26 cellular contexts compared by ENCODE assay signal in genomic region chr3:160809453-160809852, GRCh38. TPM values are rescaled to one million over a fixed set of nuclear protein-coding genes. Genes with fewer than 3 reads are reported as not detected.
DNase-seq lines count a peak whose midpoint lies in the region; ATAC-seq, FAIRE-seq and TF ChIP-seq lines count a peak whose summit lies in the region.
"Had no signal": no experiment of that assay in that cellular context is flagged by ENCODE, and none has a peak within 500 bp of the region (broad histone marks: within the 10 kb centered on the region; RNA-seq: fewer than 3 reads in every experiment).

No MANE protein-coding gene starts in this region.

- H3K4me2 ChIP-seq in GM23338 (no peak overlapping the region), HepG2 (ENCODE audit: low read depth, low read length) (no peak overlapping the region)
- H3K4me2 ChIP-seq: A549 had no signal

- H3K79me2 ChIP-seq in GM23338 (replicated peaks; ENCODE audit: insufficient read depth) (peaks cover 7% of the 10 kb centered on the region; the same call in 1 of the 2 replicates), HepG2 (ENCODE audit: insufficient read depth, low read length) (no peaks in the 10 kb centered on the region)

- no peak overlapping the region for H3K4me3 ChIP-seq in GM23338
- no peak overlapping the region for H3K4me3 ChIP-seq in esophagus muscularis mucosa
- H3K4me3 ChIP-seq in HepG2 (replicated peaks in 1 of 3; ENCODE audit: insufficient read depth in 1 of 3, low read depth in 2 of 3, low read length in 3 of 3): no peak overlapping the region
- H3K4me3 ChIP-seq in stomach: no peak overlapping the region
- H3K4me3 ChIP-seq in CD8-positive, alpha-beta T cell (ENCODE audit: low read depth, low read length): no peak overlapping the region
- H3K4me3 ChIP-seq: A549, adrenal gland, left lung, prostate gland, skin epidermis, suprapubic skin had no signal

- TF ChIP-seq CTCF in GM23338 (conservative IDR thresholded peaks at IDR 0.05; ENCODE audit: low read depth in 2 of 2) (no peak), esophagus muscularis mucosa (IDR thresholded peaks at IDR 0.05) (no peak), HepG2 (CRISPR knock-in tag; IDR thresholded peaks at IDR 0.05) (no peak), stomach (IDR thresholded peaks at IDR 0.05) (no peak)
- no peak for TF ChIP-seq CTCF in CD8-positive, alpha-beta T cell (IDR thresholded peaks at IDR 0.05)

- H3K9me2 ChIP-seq in GM23338 (ENCODE audit: insufficient read depth): no peaks in the 10 kb centered on the region

- TF ChIP-seq EP300 in esophagus muscularis mucosa (IDR thresholded peaks at IDR 0.05) (no peak), HepG2 (IDR thresholded peaks at IDR 0.05; ENCODE audit: low read depth in 2 of 2, low read length in 2 of 2) (no peak), HepG2 (CRISPR knock-in tag; IDR thresholded peaks at IDR 0.05; ENCODE audit: borderline replicate concordance) (no peak), stomach (IDR thresholded peaks at IDR 0.05) (no peak)

- CTCF ChIA-PET in HepG2 (lab: Yijun Ruan, JAX; ENCODE audit: low intra/inter-chr PET ratio, low total read pairs): no interaction called here
- CTCF ChIA-PET in CD8-positive, alpha-beta T cell (lab: Charles Lee): no interaction called here

- H3K27me3 Mint-ChIP-seq in GM23338 (ENCODE audit: insufficient read depth, low read depth, poor library complexity): no peaks in the 10 kb centered on the region
- no peaks in the 10 kb centered on the region for H3K27me3 Mint-ChIP-seq in CD8-positive, alpha-beta T cell (ENCODE audit: low read depth)
- H3K27me3 Mint-ChIP-seq: stimulated activated memory B cell treated with anti-CD40 and anti-IgM and Interleukin-4, amounts not matched to agents 10 μg/mL and 1 μg/mL and 100 μg/mL, for 72 hours had no signal

- no peak for TF ChIP-seq RAD21 in HepG2 (CRISPR knock-in tag; IDR thresholded peaks at IDR 0.05)

- H3K27ac ChIP-seq in GM23338 (ENCODE audit: low read depth) (no peak overlapping the region), esophagus muscularis mucosa (replicated peaks in 1 of 4) (peak overlapping the region; percentile 13 to 67 (median 62)), HepG2 (ENCODE audit: extremely low read length, insufficient read depth, low read length) (no peak overlapping the region), stomach (peak overlapping the region; percentile 18 to 69 (median 54))
- H3K27ac ChIP-seq in CD8-positive, alpha-beta T cell (ENCODE audit: low read depth, low read length): no peak overlapping the region
- H3K27ac ChIP-seq: A549, left lung, prostate gland, suprapubic skin had no signal

- 50% methylated on average over 2 of the region's 2 CpGs for WGBS in esophagus muscularis mucosa
- 15% methylated on average over 2 of the region's 2 CpGs for WGBS in HepG2 (ENCODE audit: low lambda C conversion rate)
- WGBS in stomach, 5 donors: 23 to 44% (median 33%) methylated on average over 2 of the region's 2 CpGs

- H2AFZ ChIP-seq in GM23338 (no peak overlapping the region), HepG2 (ENCODE audit: low read length) (no peak overlapping the region)

- H3K36me3 ChIP-seq in GM23338 (ENCODE audit: insufficient read depth): no peaks in the 10 kb centered on the region
- no peaks in the 10 kb centered on the region for H3K36me3 ChIP-seq in esophagus muscularis mucosa
- H3K36me3 ChIP-seq in HepG2 (replicated peaks in 1 of 2; ENCODE audit: control insufficient read depth in 1 of 2, insufficient read depth in 2 of 2, low read length in 2 of 2): no peaks in the 10 kb centered on the region
- H3K36me3 ChIP-seq in stomach: no peaks in the 10 kb centered on the region
- H3K36me3 ChIP-seq in CD8-positive, alpha-beta T cell (ENCODE audit: insufficient read depth, low read length): no peaks in the 10 kb centered on the region
- H3K36me3 ChIP-seq: adrenal gland, left lung, prostate gland, suprapubic skin had no signal

- peak overlapping the region; percentile 57; the same call in 1 of the 2 replicates for H3K27ac Mint-ChIP-seq in GM23338
- no peak overlapping the region for H3K27ac Mint-ChIP-seq in CD8-positive, alpha-beta T cell
- H3K27ac Mint-ChIP-seq: activated naive CD4-positive, alpha-beta T cell treated with anti-CD3 and anti-CD28 coated beads, Interleukin-2, amount 10 ng/mL, durations not matched to agents 7 days and 5 days; mesothelial cell of epicardium; stimulated activated memory B cell treated with anti-CD40 and anti-IgM and Interleukin-4, amounts not matched to agents 10 μg/mL and 1 μg/mL and 100 μg/mL, for 72 hours; T-helper 1 cell treated with Interleukin-12 subunit alpha and Interleukin-12 subunit beta and Interleukin-4 antibody, amounts not matched to agents 30 μg/mL and 1 μg/mL, for 36 hours had no signal

- H3K9me3 ChIP-seq in esophagus muscularis mucosa (no peaks in the 10 kb centered on the region), HepG2 (ENCODE audit: low read length) (no peaks in the 10 kb centered on the region), stomach (no peaks in the 10 kb centered on the region)
- no peaks in the 10 kb centered on the region for H3K9me3 ChIP-seq in CD8-positive, alpha-beta T cell (ENCODE audit: low read length)
- H3K9me3 ChIP-seq: A549, adrenal gland, left lung, prostate gland, suprapubic skin had no signal

- H3F3A ChIP-seq in GM23338 (replicated peaks; ENCODE audit: low read depth): no peaks in the 10 kb centered on the region

- peaks cover 13% of the 10 kb centered on the region; the same call in 2 of the 3 replicates for H3K4me1 Mint-ChIP-seq in GM23338
- H3K4me1 Mint-ChIP-seq in CD8-positive, alpha-beta T cell (ENCODE audit: low read depth): no peaks in the 10 kb centered on the region
- H3K4me1 Mint-ChIP-seq: CD4-positive, alpha-beta memory T cell had no signal

- H3K27me3 ChIP-seq in GM23338 (ENCODE audit: insufficient read depth) (no peaks in the 10 kb centered on the region), esophagus muscularis mucosa (no peaks in the 10 kb centered on the region), HepG2 (ENCODE audit: control insufficient read depth in 1 of 2, insufficient read depth in 2 of 2, low read length in 2 of 2) (no peaks in the 10 kb centered on the region), stomach (no peaks in the 10 kb centered on the region)
- no peaks in the 10 kb centered on the region for H3K27me3 ChIP-seq in CD8-positive, alpha-beta T cell (ENCODE audit: insufficient read depth, low read length)
- H3K27me3 ChIP-seq: adrenal gland, left lung, suprapubic skin had no signal

- no peak for TF ChIP-seq POLR2A in esophagus muscularis mucosa (IDR thresholded peaks at IDR 0.05; ENCODE audit: low read depth)
- no peak for TF ChIP-seq POLR2A in HepG2 (IDR thresholded peaks at IDR 0.05; ENCODE audit: insufficient read depth in 1 of 2, low read depth in 2 of 2, low read length in 2 of 2)
- TF ChIP-seq POLR2A in stomach (IDR thresholded peaks at IDR 0.05): no peak

- H3K4me1 ChIP-seq in GM23338 (ENCODE audit: insufficient read depth) (no peaks in the 10 kb centered on the region), esophagus muscularis mucosa (peaks cover 56 to 80% (median 68%) of the 10 kb centered on the region in 4 donors), HepG2 (ENCODE audit: insufficient read depth, low read length) (no peaks in the 10 kb centered on the region), stomach (peaks cover 14 to 67% (median 55%) of the 10 kb centered on the region in 4 donors)
- no peaks in the 10 kb centered on the region for H3K4me1 ChIP-seq in CD8-positive, alpha-beta T cell (ENCODE audit: insufficient read depth, low read length)
- H3K4me1 ChIP-seq: A549, left lung, prostate gland had no signal

- no peak overlapping the region for H3K9ac ChIP-seq in HepG2 (ENCODE audit: insufficient read depth, low read depth, low read length)

- ATAC-seq in GM23338: no peak
- no peak for ATAC-seq in HepG2
- ATAC-seq in CD8-positive, alpha-beta T cell: no peak
- ATAC-seq: A549, HCT116, left lung had no signal

- in situ Hi-C loops in HepG2 (cut with HindIII; ENCODE audit: extremely low pct_ligation_motif_present, low pct_unique_long_range_greater_than_20kb): no loop called here

- no TSS peak for BruUV-seq in HepG2 (replicated peaks; lab: Mats Ljungman, UMichigan)

- DNase-seq in GM23338 (ENCODE audit: low spot score): no peak
- no peak for DNase-seq in esophagus muscularis mucosa (ENCODE audit: extremely low spot score)
- no peak for DNase-seq in HepG2 (ENCODE audit: low spot score)
- no peak for DNase-seq in stomach
- DNase-seq in CD8-positive, alpha-beta T cell: no peak
- no peak for DNase-seq in T-helper 2 cell
- DNase-seq in activated CD8-positive, alpha-beta memory T cell treated with anti-CD3 and anti-CD28 coated beads for 24 hours: no peak
- no peak for DNase-seq in T-helper 9 cell
- DNase-seq: activated naive CD4-positive, alpha-beta T cell treated with anti-CD3 and anti-CD28 coated beads, Interleukin-2, amount 10 ng/mL, durations not matched to agents 7 days and 5 days; CD4-positive, alpha-beta memory T cell; effector CD8-positive, alpha-beta T cell; left lung; naive B cell; NCI-H2081 treated with DMSO at 0.1 percent for 48 hours; NCI-H345 had no signal

- no peaks in the 10 kb centered on the region for H3K9me3 Mint-ChIP-seq in GM23338
- no peaks in the 10 kb centered on the region for H3K9me3 Mint-ChIP-seq in CD8-positive, alpha-beta T cell
- H3K9me3 Mint-ChIP-seq: activated naive CD4-positive, alpha-beta T cell treated with anti-CD3 and anti-CD28 coated beads, Interleukin-2, amount 10 ng/mL, durations not matched to agents 7 days and 5 days; CD4-positive, alpha-beta memory T cell; mesothelial cell of epicardium; naive B cell; stimulated activated memory B cell treated with anti-CD40 and anti-IgM and Interleukin-4, amounts not matched to agents 10 μg/mL and 1 μg/mL and 100 μg/mL, for 72 hours; T-helper 1 cell treated with Interleukin-12 subunit alpha and Interleukin-12 subunit beta and Interleukin-4 antibody, amounts not matched to agents 30 μg/mL and 1 μg/mL, for 36 hours had no signal

- no peak for FAIRE-seq in HepG2 (lab: Jason Lieb, UNC)
- FAIRE-seq: A549, bronchial epithelial cell, colon had no signal

- H3K36me3 Mint-ChIP-seq in GM23338 (ENCODE audit: low read depth): 0 out of 3 replicates have a peak, but pooled peaks cover 2% of the 10 kb centered on the region
- no peaks in the 10 kb centered on the region for H3K36me3 Mint-ChIP-seq in CD8-positive, alpha-beta T cell
- H3K36me3 Mint-ChIP-seq: activated naive CD4-positive, alpha-beta T cell treated with anti-CD3 and anti-CD28 coated beads, Interleukin-2, amount 10 ng/mL, durations not matched to agents 7 days and 5 days; CD4-positive, alpha-beta memory T cell; mesothelial cell of epicardium; naive B cell; stimulated activated memory B cell treated with anti-CD40 and anti-IgM and Interleukin-4, amounts not matched to agents 10 μg/mL and 1 μg/mL and 100 μg/mL, for 72 hours had no signal

- H4K20me1 ChIP-seq in GM23338 (replicated peaks; ENCODE audit: insufficient read depth): peaks cover 3% of the 10 kb centered on the region
- no peaks in the 10 kb centered on the region for H4K20me1 ChIP-seq in HepG2 (ENCODE audit: insufficient read depth, low read length)

- intact Hi-C loops in esophagus muscularis mucosa (cut with DNase I) (loop anchor here (5.0 kb wide), 1 partner anchor 52 kb away; the partner anchor contains the start of gene PPM1L), HepG2 (cut with micrococcal nuclease; ENCODE audit: unreplicated experiment) (no loop called here), stomach (cut with DNase I; ENCODE audit: low total_unique reads) (no loop called here)
- intact Hi-C loops in CD8-positive, alpha-beta T cell (cut with DNase I, micrococcal nuclease): no loop called here

- POLR2A ChIA-PET in HepG2 (lab: Yijun Ruan, JAX): no interaction called here
- POLR2A ChIA-PET in CD8-positive, alpha-beta T cell (lab: Charles Lee): no interaction called here

- H3K4me3 Mint-ChIP-seq in GM23338: no peak overlapping the region
- no peak overlapping the region for H3K4me3 Mint-ChIP-seq in CD8-positive, alpha-beta T cell
- H3K4me3 Mint-ChIP-seq: activated naive CD4-positive, alpha-beta T cell treated with anti-CD3 and anti-CD28 coated beads, Interleukin-2, amount 10 ng/mL, durations not matched to agents 7 days and 5 days; CD4-positive, alpha-beta memory T cell; mesothelial cell of epicardium; naive B cell; stimulated activated memory B cell treated with anti-CD40 and anti-IgM and Interleukin-4, amounts not matched to agents 10 μg/mL and 1 μg/mL and 100 μg/mL, for 72 hours; T-helper 1 cell treated with Interleukin-12 subunit alpha and Interleukin-12 subunit beta and Interleukin-4 antibody, amounts not matched to agents 30 μg/mL and 1 μg/mL, for 36 hours had no signal

RNA-seq across cellular contexts. Expression of gene PPM1L, which starts 53.4 kb away (rescaled TPM):
- total RNA-seq in GM23338 (2014; rRNA removed; shearing (Covaris generic)): 20.9 and 26.4 TPM in 2 replicates
- 2.9 and 3.9 TPM in 2 replicates for polyA plus RNA-seq in GM23338 (2016; fragmentation: Nextera tagmentation; extraction: Ambion mirVana)
- total RNA-seq in esophagus muscularis mucosa: 10 to 100 TPM; 30.8 to 88.1 (median 52.7) TPM
- 1.4 TPM in 2 replicates for total RNA-seq in HepG2 (2016; rRNA removed; fragmentation: Illumina TruSeq; extraction: Trizol)
- under 0.01 and 0.09 TPM in 2 replicates for total RNA-seq in HepG2 (2016; cell fraction: cytosol; rRNA removed; fragmentation: Illumina TruSeq; extraction: Trizol; ENCODE audit: low read depth)
- total RNA-seq in HepG2 (2016; cell fraction: insoluble cytoplasmic fraction; rRNA removed; fragmentation: Illumina TruSeq; extraction: Trizol): 0.54 and 1.3 TPM in 2 replicates
- 0.28 and 0.43 TPM in 2 replicates for total RNA-seq in HepG2 (2016; cell fraction: membrane; rRNA removed; fragmentation: Illumina TruSeq; extraction: Trizol)
- 2.1 and 2.4 TPM in 2 replicates for total RNA-seq in HepG2 (2016; cell fraction: nucleus; rRNA removed; fragmentation: Illumina TruSeq; extraction: Trizol)
- 0.22 and 0.35 TPM in 2 replicates for polyA plus RNA-seq in HepG2 (2011; rRNA removed)
- polyA plus RNA-seq in HepG2 (2011; cell fraction: cytosol; rRNA removed): 0.13 and 0.21 TPM in 2 replicates
- 0.31 and 0.52 TPM in 2 replicates for polyA plus RNA-seq in HepG2 (2011; cell fraction: nucleus; rRNA removed)
- 0.17 and 0.24 TPM in 2 replicates for polyA plus RNA-seq in HepG2 (2012)
- 0.05 and 0.06 TPM in 2 replicates for polyA plus RNA-seq in HepG2 (2016; cell fraction: cytosol; fragmentation: Illumina TruSeq; extraction: Trizol; ENCODE audit: low read depth)
- 0.32 and 0.36 TPM in 2 replicates for polyA plus RNA-seq in HepG2 (2016; cell fraction: insoluble cytoplasmic fraction; fragmentation: Illumina TruSeq; extraction: Trizol; ENCODE audit: low read depth)
- 0.07 and 0.08 TPM in 2 replicates for polyA plus RNA-seq in HepG2 (2016; cell fraction: membrane; fragmentation: Illumina TruSeq; extraction: Trizol; ENCODE audit: low read depth)
- polyA plus RNA-seq in HepG2 (2016; cell fraction: nucleus; fragmentation: Illumina TruSeq; extraction: Trizol; ENCODE audit: insufficient read depth, low read depth): 0.79 and 1.7 TPM in 2 replicates
- 1.4 and 22.7 TPM in 2 replicates for polyA minus RNA-seq in HepG2 (2011; rRNA and poly(A)+ RNA removed; ENCODE audit: low replicate concordance)
- polyA minus RNA-seq in HepG2 (2011; cell fraction: cytosol; rRNA and poly(A)+ RNA removed): 0.44 and 0.99 TPM in 2 replicates
- polyA minus RNA-seq in HepG2 (2011; cell fraction: nucleus; rRNA and poly(A)+ RNA removed): 1.0 and 1.4 TPM in 2 replicates
- total RNA-seq in stomach: 10 to 100 TPM; 14.6 to 45.1 (median 27.2) TPM
- 1 to 10 TPM in 2 of 3 donors, under 1 TPM in 1; 0.61 to 2.6 (median 1.4) TPM for polyA plus RNA-seq in stomach
- total RNA-seq in CD8-positive, alpha-beta T cell: 1 to 10 TPM; 1.8 to 2.9 TPM

Comparison
In these comparisons a context has a peak if more than half of its experiments do, and no peak if none do; other contexts are left out.
1. H3K27ac ChIP-seq: peak in esophagus muscularis mucosa (4 of 4) and stomach (5 of 5); none in GM23338 (single experiment), HepG2 (single experiment) and CD8-positive, alpha-beta T cell (single experiment).